ENCODE assay signal across 7 cellular contexts in genomic region chr17:9576521-9577401, GRCh38. TPM values are rescaled to one million over a fixed set of nuclear protein-coding genes. Genes with fewer than 3 reads are reported as not detected.
A peak's percentile ranks its signal among the peaks of the same experiment; 100 is the strongest.
DNase-seq lines count a peak whose midpoint lies in the region; ATAC-seq, FAIRE-seq and TF ChIP-seq lines count a peak whose summit lies in the region.

CFAP52 (plus strand) TSS chr17:9576642; CDS start chr17:9576696, 54 bp downstream.

- intact Hi-C loops in activated naive CD4-positive, alpha-beta T cell treated with anti-CD3 and anti-CD28 coated beads for 36 hours (cut with micrococcal nuclease), result loop anchor here (1.0 to 2.0 kb wide), 3 partner anchors 68 to 190 kb away; partner anchors contain the start of gene USP43

- peak; percentile 32 to 69 (median 46) for TF ChIP-seq CTCF in gastroesophageal sphincter (IDR thresholded peaks at IDR 0.05)
- no peak for TF ChIP-seq CTCF in neutrophil (IDR thresholded peaks at IDR 0.05)

- H3K27ac Mint-ChIP-seq in activated naive CD4-positive, alpha-beta T cell treated with anti-CD3 and anti-CD28 coated beads for 36 hours, result peak within 1 kb of the TSS; percentile 59

- H3K27me3 ChIP-seq in gastroesophageal sphincter, result no peaks in the 10 kb centered on the region
- H3K27me3 ChIP-seq in neutrophil, result peaks cover 9% of the 10 kb centered on the region

- FAIRE-seq in GM12891 (lab: Jason Lieb, UNC), result peak; percentile 85

- ATAC-seq in gastroesophageal sphincter, result peak; percentile 81

- H3K27me3 Mint-ChIP-seq in activated naive CD4-positive, alpha-beta T cell treated with anti-CD3 and anti-CD28 coated beads for 36 hours (ENCODE audit: low read depth), result no peaks in the 10 kb centered on the region

- CTCF ChIA-PET in activated naive CD4-positive, alpha-beta T cell treated with anti-CD3 and anti-CD28 coated beads for 36 hours (lab: Charles Lee), result interaction anchor here (0.6 to 2.4 kb wide), 12 partner anchors 9 to 167 kb away, joined by 3 to 12 read pairs (median 6); no protein-coding TSS in a partner anchor

- peak within 1 kb of the TSS in 3 of 4 donors; percentile 72 to 79 (median 75) for H3K27ac ChIP-seq in gastroesophageal sphincter
- H3K27ac ChIP-seq in neutrophil, result peak within 1 kb of the TSS; percentile 39

- DNase-seq in GM12891 (ENCODE audit: insufficient read length, low spot score) (peak; percentile 57), HuH-7 (ENCODE audit: low spot score) (peak; percentile 48), SK-MEL-5 (ENCODE audit: low read depth, low spot score) (peak; percentile 82), stromal cell of bone marrow (ENCODE audit: low read depth) (peak; percentile 59)
- peak; percentile 78 for DNase-seq in activated naive CD4-positive, alpha-beta T cell treated with anti-CD3 and anti-CD28 coated beads for 36 hours

- peaks cover 0 to 30% (median 12%) of the 10 kb centered on the region in 3 donors for H3K4me1 ChIP-seq in gastroesophageal sphincter
- H3K4me1 ChIP-seq in neutrophil (ENCODE audit: control insufficient read depth in 1 of 2, insufficient read depth in 1 of 2, low read depth in 1 of 2, low read length in 1 of 2), result peaks cover 27% of the 10 kb centered on the region in 2 experiments

- H3K36me3 ChIP-seq in gastroesophageal sphincter, result no peaks in the 10 kb centered on the region
- no peaks in the 10 kb centered on the region for H3K36me3 ChIP-seq in neutrophil

- no peaks in the 10 kb centered on the region for H3K36me3 Mint-ChIP-seq in activated naive CD4-positive, alpha-beta T cell treated with anti-CD3 and anti-CD28 coated beads for 36 hours (ENCODE audit: low read depth)

- TF ChIP-seq POLR2A in GM12891 (IDR thresholded peaks at IDR 0.05; ENCODE audit: low read depth, low read length) (no peak), gastroesophageal sphincter (IDR thresholded peaks at IDR 0.05) (no peak)

- no peaks in the 10 kb centered on the region for H3K9me3 Mint-ChIP-seq in activated naive CD4-positive, alpha-beta T cell treated with anti-CD3 and anti-CD28 coated beads for 36 hours

- no peak for TF ChIP-seq EP300 in gastroesophageal sphincter (IDR thresholded peaks at IDR 0.05)

- H3K4me3 ChIP-seq in gastroesophageal sphincter (peak within 1 kb of the TSS; percentile 57 to 78), neutrophil (ENCODE audit: low read depth in 1 of 2, low read length in 1 of 2) (peak within 1 kb of the TSS; percentile 68 to 86)

- H3K4me3 Mint-ChIP-seq in activated naive CD4-positive, alpha-beta T cell treated with anti-CD3 and anti-CD28 coated beads for 36 hours, result peak within 1 kb of the TSS; percentile 84

- H3K9me3 ChIP-seq in gastroesophageal sphincter (no peaks in the 10 kb centered on the region), neutrophil (no peaks in the 10 kb centered on the region)

- WGBS in gastroesophageal sphincter (ENCODE audit: low coverage in 1 of 2), 2 donors, result 4 to 12% methylated on average over 18 to 21 of the region's 40 CpGs

- in situ Hi-C loops in SK-MEL-5 (cut with HindIII; ENCODE audit: low pct_unique_long_range_greater_than_20kb, low sequenced_read_pairs), result no loop called here

- H3K4me1 Mint-ChIP-seq in activated naive CD4-positive, alpha-beta T cell treated with anti-CD3 and anti-CD28 coated beads for 36 hours (ENCODE audit: low read depth), result peaks cover 22% of the 10 kb centered on the region

TF ChIP-seq in GM12891, 5 proteins besides CTCF, POLR2A, EP300 and RAD21:
- TF ChIP-seq TAF1 (IDR thresholded peaks at IDR 0.05; ENCODE audit: low read depth, low read length) (no peak), SPI1 (IDR thresholded peaks at IDR 0.05; ENCODE audit: low read depth, low read length) (no peak)
TF ChIP-seq in GM12891: peak in this region for 0.

RNA-seq across cellular contexts. Expression of gene CFAP52, which starts in this region (rescaled TPM):
- not detected for polyA plus RNA-seq in GM12891 (2012; ENCODE audit: low read depth, missing spikeins)
- not detected in 2 replicates for total RNA-seq in SK-MEL-5 (2014; rRNA removed; shearing (Covaris generic))
- polyA plus RNA-seq in SK-MEL-5 (2015; cell fraction: cytosol; rRNA removed), result not detected in 2 replicates
- polyA plus RNA-seq in SK-MEL-5 (2015; cell fraction: nucleus; rRNA removed), result not detected in 2 replicates
- not detected for total RNA-seq in activated naive CD4-positive, alpha-beta T cell treated with anti-CD3 and anti-CD28 coated beads for 36 hours
- total RNA-seq in gastroesophageal sphincter, result 1 to 10 TPM in 1 of 4 donors, under 1 TPM in 1, not detected in 2; 0.40 to 4.2 TPM

Comparison
In these comparisons a context has a peak if more than half of its experiments do, and no peak if none do; other contexts are left out.
1. Peak in every context shown above with its lines: DNase-seq, ATAC-seq, H3K4me3 ChIP-seq and H3K27ac ChIP-seq.
2. Peak in DNase-seq in SK-MEL-5; RNA of the gene not detected or under 1 TPM.
3. Peak in DNase-seq in activated naive CD4-positive, alpha-beta T cell treated with anti-CD3 and anti-CD28 coated beads for 36 hours; RNA of the gene not detected or under 1 TPM.